In genomic region chr19:27774337-27774736, GRCh38 we compare ENCODE assay signal across 14 cellular contexts.
DNase-seq lines count a peak whose midpoint lies in the region; ATAC-seq and TF ChIP-seq lines count a peak whose summit lies in the region.
"Had no signal": no experiment of that assay in that cellular context is flagged by ENCODE, and none has a peak within 500 bp of the region (broad histone marks: within the 10 kb centered on the region; RNA-seq: fewer than 3 reads in every experiment).

No MANE protein-coding gene starts in this region.

- H2AFZ ChIP-seq in OCI-LY7 (ENCODE audit: low read length), result no peak overlapping the region

- H3K27me3 ChIP-seq in cardiac muscle cell (no peaks in the 10 kb centered on the region), heart left ventricle (no peaks in the 10 kb centered on the region)
- H3K27me3 ChIP-seq: right lobe of liver, vagina had no signal

- H3K36me3 Mint-ChIP-seq in endothelial cell (ENCODE audit: low read depth, unreplicated experiment) (peaks cover 64% of the 10 kb centered on the region), type B pancreatic cell (peaks cover 93% of the 10 kb centered on the region)

- no peak overlapping the region for H3K27ac Mint-ChIP-seq in endothelial cell (ENCODE audit: unreplicated experiment)
- H3K27ac Mint-ChIP-seq in type B pancreatic cell, result no peak overlapping the region
- H3K27ac Mint-ChIP-seq: activated T-cell treated with anti-CD3 and anti-CD28 coated beads, Interleukin-2, amount 50 U/mL, for 24 hours; CD4-positive, alpha-beta T cell had no signal

- H3K9me3 ChIP-seq in cardiac muscle cell (ENCODE audit: low read depth) (no peaks in the 10 kb centered on the region), heart left ventricle (peaks cover 0 to 32% (median 0%) of the 10 kb centered on the region in 12 donors), OCI-LY7 (ENCODE audit: low read length) (peaks cover 5% of the 10 kb centered on the region; the same call in 1 of the 2 replicates)
- H3K9me3 ChIP-seq: right lobe of liver, vagina had no signal

- H3K9me2 ChIP-seq in OCI-LY7 (ENCODE audit: insufficient read depth, low read length), result no peaks in the 10 kb centered on the region

- no peak overlapping the region for H3K4me2 ChIP-seq in OCI-LY7 (ENCODE audit: low read length)

- H3K27ac ChIP-seq in cardiac muscle cell (no peak overlapping the region), heart left ventricle (no peak overlapping the region), OCI-LY7 (ENCODE audit: low read depth, low read length, poor library complexity, severe bottlenecking) (no peak overlapping the region)
- H3K27ac ChIP-seq: right lobe of liver, vagina had no signal

- intact Hi-C loops in heart left ventricle (cut with DNase I) (no loop called here), OCI-LY7 (cut with micrococcal nuclease; ENCODE audit: unreplicated experiment) (no loop called here)

- H3K9me3 Mint-ChIP-seq in endothelial cell (ENCODE audit: unreplicated experiment) (peaks cover 50% of the 10 kb centered on the region), type B pancreatic cell (peaks cover 71% of the 10 kb centered on the region)

- no peaks in the 10 kb centered on the region for H4K20me1 ChIP-seq in OCI-LY7 (ENCODE audit: insufficient read depth, low read length)

- TF ChIP-seq CTCF in cardiac muscle cell (IDR thresholded peaks at IDR 0.05; ENCODE audit: low read depth, low read length) (peak; percentile 16), heart left ventricle (IDR thresholded peaks at IDR 0.05) (no peak), OCI-LY7 (conservative IDR thresholded peaks at IDR 0.05; ENCODE audit: low read length) (no peak), endothelial cell (IDR thresholded peaks at IDR 0.05; ENCODE audit: unreplicated experiment) (peak; percentile 55), type B pancreatic cell (conservative IDR thresholded peaks at IDR 0.05) (peak; percentile 55)

- CTCF ChIA-PET in OCI-LY7 (lab: Charles Lee; ENCODE audit: unreplicated experiment), result no interaction called here

- no peaks in the 10 kb centered on the region for H3K4me1 ChIP-seq in cardiac muscle cell (ENCODE audit: low read depth)
- H3K4me1 ChIP-seq in heart left ventricle, result no peaks in the 10 kb centered on the region
- H3K4me1 ChIP-seq in OCI-LY7 (ENCODE audit: insufficient read depth, low read length, poor library complexity, severe bottlenecking), result no peaks in the 10 kb centered on the region
- H3K4me1 ChIP-seq: right lobe of liver, vagina had no signal

- WGBS in heart left ventricle, 4 donors, result 95 to 98% (median 96%) methylated on average over 10 of the region's 10 CpGs

- no peaks in the 10 kb centered on the region; the same call in none of the 2 replicates for H3K79me2 ChIP-seq in OCI-LY7 (ENCODE audit: insufficient read depth, low read depth, low read length)

- DNase-seq in cardiac muscle cell (ENCODE audit: low read depth in 1 of 2, low spot score in 1 of 2) (no peak), heart left ventricle (no peak), OCI-LY7 (ENCODE audit: low spot score) (peak; percentile 34), endothelial cell (ENCODE audit: low spot score) (no peak), type B pancreatic cell (ENCODE audit: extremely low spot score, unreplicated experiment) (no peak), kidney glomerular epithelial cell (lab: John Stamatoyannopoulos, UW) (no peak), NCI-H526 treated with DMSO at 0.1 percent for 48 hours (lab: John Stamatoyannopoulos, UW) (no peak)
- DNase-seq: activated T-cell treated with anti-CD3 and anti-CD28 coated beads, Interleukin-2, amount 50 U/mL, for 24 hours; CD4-positive, alpha-beta T cell; midbrain; NCI-H748 treated with DMSO at 0.1 percent for 48 hours; right lobe of liver had no signal

- H3K4me3 ChIP-seq in cardiac muscle cell (no peak overlapping the region), heart left ventricle (no peak overlapping the region), OCI-LY7 (ENCODE audit: low read depth, low read length, poor library complexity, severe bottlenecking) (no peak overlapping the region)
- H3K4me3 ChIP-seq: right lobe of liver, vagina had no signal

- ATAC-seq in heart left ventricle, result no peak
- ATAC-seq in HG03378 (IDR thresholded peaks at IDR 0.05; ENCODE audit: unreplicated experiment), result no peak

- peaks cover 9% of the 10 kb centered on the region for H3K27me3 Mint-ChIP-seq in endothelial cell (ENCODE audit: unreplicated experiment)
- H3K27me3 Mint-ChIP-seq in type B pancreatic cell, result no peaks in the 10 kb centered on the region
- H3K27me3 Mint-ChIP-seq: activated T-cell treated with anti-CD3 and anti-CD28 coated beads, Interleukin-2, amount 50 U/mL, for 24 hours; CD4-positive, alpha-beta T cell had no signal

- BruUV-seq in OCI-LY7 (replicated peaks; lab: Mats Ljungman, UMichigan), result TSS peak; percentile 13

- no peaks in the 10 kb centered on the region for H3K4me1 Mint-ChIP-seq in endothelial cell (ENCODE audit: unreplicated experiment)
- no peaks in the 10 kb centered on the region for H3K4me1 Mint-ChIP-seq in type B pancreatic cell (ENCODE audit: unreplicated experiment)

- POLR2A ChIA-PET in OCI-LY7 (lab: Charles Lee), result no interaction called here

- H3K4me3 Mint-ChIP-seq in endothelial cell (ENCODE audit: unreplicated experiment) (peak overlapping the region; percentile 68), type B pancreatic cell (no peak overlapping the region)
- H3K4me3 Mint-ChIP-seq: activated T-cell treated with anti-CD3 and anti-CD28 coated beads, Interleukin-2, amount 50 U/mL, for 24 hours; CD4-positive, alpha-beta T cell had no signal

- H3K36me3 ChIP-seq in cardiac muscle cell (no peaks in the 10 kb centered on the region), heart left ventricle (peaks cover 0 to 24% (median 7%) of the 10 kb centered on the region in 9 donors), OCI-LY7 (ENCODE audit: insufficient read depth, low read length) (peaks cover 49% of the 10 kb centered on the region)
- H3K36me3 ChIP-seq: right lobe of liver, vagina had no signal

- TF ChIP-seq POLR2A in heart left ventricle (IDR thresholded peaks at IDR 0.05), result no peak

Comparison
In these comparisons a context has a peak if more than half of its experiments do, and no peak if none do; other contexts are left out.
1. CTCF ChIP-seq: peak in cardiac muscle cell (single experiment), endothelial cell (single experiment) and type B pancreatic cell (single experiment); none in heart left ventricle (0 of 12) and OCI-LY7 (single experiment).